Comparison of ENCODE assay signal across 22 cellular contexts in genomic region chr11:36296925-36297604, GRCh38. TPM values are rescaled to one million over a fixed set of nuclear protein-coding genes. Genes with fewer than 3 reads are reported as not detected.
DNase-seq lines count a peak whose midpoint lies in the region; ATAC-seq, FAIRE-seq and TF ChIP-seq lines count a peak whose summit lies in the region.
"Had no signal": no experiment of that assay in that cellular context is flagged by ENCODE, and none has a peak within 500 bp of the region (broad histone marks: within the 10 kb centered on the region; RNA-seq: fewer than 3 reads in every experiment).

No MANE protein-coding gene starts in this region.

- H3K4me3 ChIP-seq in AG10803 (ENCODE audit: low read length) (no peak overlapping the region), NB4 (ENCODE audit: low read depth, low read length) (no peak overlapping the region), osteoblast (ENCODE audit: insufficient read depth, low read length) (no peak overlapping the region), left lung (no peak overlapping the region), testis (no peak overlapping the region)
- H3K4me3 ChIP-seq: cardiac muscle cell had no signal

- no peak for TF ChIP-seq CTCF in AG10803 (conservative IDR thresholded peaks at IDR 0.05; ENCODE audit: low read length)
- no peak for TF ChIP-seq CTCF in NB4 (IDR thresholded peaks at IDR 0.05; ENCODE audit: low read depth, low read length)
- no peak for TF ChIP-seq CTCF in osteoblast (IDR thresholded peaks at IDR 0.05; ENCODE audit: extremely low read depth, low read depth, low read length)
- TF ChIP-seq CTCF in left lung (IDR thresholded peaks at IDR 0.05), result no peak
- no peak for TF ChIP-seq CTCF in testis (IDR thresholded peaks at IDR 0.05)

- H3K27me3 ChIP-seq in osteoblast (ENCODE audit: insufficient read depth, low read length) (no peaks in the 10 kb centered on the region), left lung (no peaks in the 10 kb centered on the region), testis (no peaks in the 10 kb centered on the region)
- H3K27me3 ChIP-seq: cardiac muscle cell had no signal

- WGBS in testis, 2 donors, result 86 to 87% methylated on average over 6 of the region's 6 CpGs

- H3K4me1 ChIP-seq in osteoblast (ENCODE audit: insufficient read depth, low read length), result peaks cover 5% of the 10 kb centered on the region
- H3K4me1 ChIP-seq in left lung, result peaks cover 0 to 9% of the 10 kb centered on the region in 2 donors
- H3K4me1 ChIP-seq in testis, result no peaks in the 10 kb centered on the region
- H3K4me1 ChIP-seq: parathyroid adenoma had no signal

- H3K27me3 Mint-ChIP-seq in activated T-helper 2 cell treated with anti-CD3 and anti-CD28 coated beads, Interferon-gamma antibody, Interleukin-2, Interleukin-4, amounts not matched to agents 10 μg/mL and 5 μg/mL and 100 μg/mL, durations not matched to agents 14 hours and 24 hours and 36 hours (ENCODE audit: low read depth), result peaks cover 6% of the 10 kb centered on the region

- H3K27ac Mint-ChIP-seq in activated T-helper 2 cell treated with anti-CD3 and anti-CD28 coated beads, Interferon-gamma antibody, Interleukin-2, Interleukin-4, amounts not matched to agents 10 μg/mL and 5 μg/mL and 100 μg/mL, durations not matched to agents 14 hours and 24 hours and 36 hours, result no peak overlapping the region

- ATAC-seq in GM18867 (IDR thresholded peaks at IDR 0.05; ENCODE audit: unreplicated experiment) (no peak), left lung (no peak)
- ATAC-seq: HCT116 had no signal

- no peak overlapping the region for H3K27ac ChIP-seq in osteoblast (ENCODE audit: low read depth, low read length)
- H3K27ac ChIP-seq in left lung, result no peak overlapping the region
- H3K27ac ChIP-seq in testis, result peak overlapping the region in 1 of 2 donors; percentile 1
- H3K27ac ChIP-seq: C4-2B, cardiac muscle cell, epithelial cell of prostate, parathyroid adenoma had no signal

- TF ChIP-seq POLR2A in NB4 (IDR thresholded peaks at IDR 0.05; ENCODE audit: extremely low read depth, insufficient read length) (no peak), testis (IDR thresholded peaks at IDR 0.05) (no peak)

- H4K20me1 ChIP-seq in osteoblast (ENCODE audit: insufficient read depth, low read length), result no peaks in the 10 kb centered on the region

- H3K79me2 ChIP-seq in osteoblast (ENCODE audit: insufficient read depth, low read length), result no peaks in the 10 kb centered on the region
- H3K79me2 ChIP-seq: parathyroid adenoma had no signal

- intact Hi-C loops in activated T-helper 2 cell treated with anti-CD3 and anti-CD28 coated beads, Interferon-gamma antibody, Interleukin-2, Interleukin-4, amounts not matched to agents 10 μg/mL and 5 μg/mL and 100 μg/mL, durations not matched to agents 14 hours and 24 hours and 36 hours (cut with micrococcal nuclease), result no loop called here
- intact Hi-C loops in left lung (cut with DNase I) (no loop called here), testis (cut with DNase I; ENCODE audit: low total_unique reads) (no loop called here)

- H3K9me3 Mint-ChIP-seq in activated T-helper 2 cell treated with anti-CD3 and anti-CD28 coated beads, Interferon-gamma antibody, Interleukin-2, Interleukin-4, amounts not matched to agents 10 μg/mL and 5 μg/mL and 100 μg/mL, durations not matched to agents 14 hours and 24 hours and 36 hours, result no peaks in the 10 kb centered on the region

- H3K36me3 ChIP-seq in osteoblast (ENCODE audit: insufficient read depth, low read length), result no peaks in the 10 kb centered on the region
- no peaks in the 10 kb centered on the region for H3K36me3 ChIP-seq in left lung
- no peaks in the 10 kb centered on the region for H3K36me3 ChIP-seq in testis (ENCODE audit: low read depth, missing control alignments)
- H3K36me3 ChIP-seq: cardiac muscle cell had no signal

- no peak overlapping the region for H2AFZ ChIP-seq in osteoblast (ENCODE audit: low read length)
- H2AFZ ChIP-seq: parathyroid adenoma had no signal

- DNase-seq in AG10803 (ENCODE audit: low read depth), result peak; percentile 95
- DNase-seq in NB4 (ENCODE audit: low read depth), result peak; percentile 30
- peak; percentile 32 for DNase-seq in osteoblast (ENCODE audit: insufficient read length, low spot score, missing footprints)
- DNase-seq in activated T-helper 2 cell treated with anti-CD3 and anti-CD28 coated beads, Interferon-gamma antibody, Interleukin-2, Interleukin-4, amounts not matched to agents 10 μg/mL and 5 μg/mL and 100 μg/mL, durations not matched to agents 14 hours and 24 hours and 36 hours (ENCODE audit: low spot score), result no peak
- no peak for DNase-seq in left lung
- no peak for DNase-seq in testis
- DNase-seq: activated CD4-positive, alpha-beta T cell treated with anti-CD3 and anti-CD28 coated beads, Interleukin-2, amount 50 U/mL, for 1 hour; GDM1; NCI-H1092; NCI-H446; stimulated activated CD4-positive, alpha-beta T cell treated with anti-CD3 and anti-CD28 coated beads, Interleukin-15, amount 100 ng/mL, for 24 hours; T1000 had no signal

- peak; percentile 73 for FAIRE-seq in colon (lab: Jason Lieb, UNC)
- FAIRE-seq: HTR-8/SVneo, RCC 7860, urothelium cell line had no signal

- H3K4me1 Mint-ChIP-seq in activated T-helper 2 cell treated with anti-CD3 and anti-CD28 coated beads, Interferon-gamma antibody, Interleukin-2, Interleukin-4, amounts not matched to agents 10 μg/mL and 5 μg/mL and 100 μg/mL, durations not matched to agents 14 hours and 24 hours and 36 hours (ENCODE audit: low read depth), result peaks cover 3% of the 10 kb centered on the region

- peak overlapping the region; percentile 31 for H3K4me2 ChIP-seq in osteoblast (ENCODE audit: insufficient read depth, low read length)

- H3K4me3 Mint-ChIP-seq in activated T-helper 2 cell treated with anti-CD3 and anti-CD28 coated beads, Interferon-gamma antibody, Interleukin-2, Interleukin-4, amounts not matched to agents 10 μg/mL and 5 μg/mL and 100 μg/mL, durations not matched to agents 14 hours and 24 hours and 36 hours (ENCODE audit: low read depth), result no peak overlapping the region

- no peaks in the 10 kb centered on the region for H3K36me3 Mint-ChIP-seq in activated T-helper 2 cell treated with anti-CD3 and anti-CD28 coated beads, Interferon-gamma antibody, Interleukin-2, Interleukin-4, amounts not matched to agents 10 μg/mL and 5 μg/mL and 100 μg/mL, durations not matched to agents 14 hours and 24 hours and 36 hours (ENCODE audit: low read depth)

- no peaks in the 10 kb centered on the region for H3K9me3 ChIP-seq in osteoblast (ENCODE audit: low read depth, low read length)
- H3K9me3 ChIP-seq in left lung, result no peaks in the 10 kb centered on the region
- H3K9me3 ChIP-seq in testis, result no peaks in the 10 kb centered on the region

RNA-seq across cellular contexts. Expression of gene PRR5L, which starts 1.0 kb away (rescaled TPM):
- total RNA-seq in osteoblast, result 9.8 and 18.6 TPM in 2 replicates
- 23.4 and 32.7 TPM in 2 replicates for total RNA-seq in activated T-helper 2 cell treated with anti-CD3 and anti-CD28 coated beads, Interferon-gamma antibody, Interleukin-2, Interleukin-4, amounts not matched to agents 10 μg/mL and 5 μg/mL and 100 μg/mL, durations not matched to agents 14 hours and 24 hours and 36 hours
- 10 to 100 TPM; 22.2 to 27.0 TPM for total RNA-seq in left lung
- 10 to 100 TPM; 14.7 to 15.4 TPM for total RNA-seq in testis
- polyA plus RNA-seq in testis (ENCODE audit: insufficient read depth, low read depth, low replicate concordance), result 8.1 TPM

RNA-seq across cellular contexts. Expression of gene COMMD9, which starts 7.8 kb away (rescaled TPM):
- total RNA-seq in osteoblast (39.5 and 52.5 TPM in 2 replicates), left lung (10 to 100 TPM; 76.0 to 87.2 TPM), testis (10 to 100 TPM; 42.7 to 58.2 TPM)
- total RNA-seq in activated T-helper 2 cell treated with anti-CD3 and anti-CD28 coated beads, Interferon-gamma antibody, Interleukin-2, Interleukin-4, amounts not matched to agents 10 μg/mL and 5 μg/mL and 100 μg/mL, durations not matched to agents 14 hours and 24 hours and 36 hours, result 35.8 and 39.8 TPM in 2 replicates
- 73.9 TPM for polyA plus RNA-seq in testis (ENCODE audit: insufficient read depth, low read depth, low replicate concordance)

Comparison
In these comparisons a context has a peak if more than half of its experiments do, and no peak if none do; other contexts are left out.
1. DNase-seq: peak in AG10803 (single experiment), NB4 (single experiment) and osteoblast (single experiment); none in activated T-helper 2 cell treated with anti-CD3 and anti-CD28 coated beads, Interferon-gamma antibody, Interleukin-2, Interleukin-4, amounts not matched to agents 10 μg/mL and 5 μg/mL and 100 μg/mL, durations not matched to agents 14 hours and 24 hours and 36 hours (single experiment), left lung (0 of 2) and testis (single experiment).